ENCODE assay signal across 19 cellular contexts in genomic region chr11:107275632-107276031, GRCh38.
"Had no signal": no experiment of that assay in that cellular context is flagged by ENCODE, and none has a peak within 500 bp of the region (broad histone marks: within the 10 kb centered on the region; RNA-seq: fewer than 3 reads in every experiment).

No MANE protein-coding gene starts in this region.

- H3K4me1 ChIP-seq: gastroesophageal sphincter, heart left ventricle, left lung, pancreas, right lobe of liver, tibial artery had no signal

- H3K27me3 ChIP-seq: gastroesophageal sphincter, heart left ventricle, left lung, pancreas, right lobe of liver, tibial artery had no signal

- H3K4me3 ChIP-seq: gastroesophageal sphincter, heart left ventricle, left lung, pancreas, right lobe of liver, tibial artery had no signal

- H3K27ac ChIP-seq: gastroesophageal sphincter, heart left ventricle, left lung, pancreas, right lobe of liver, tibial artery had no signal

- H3K9me3 ChIP-seq: pancreas, right lobe of liver had no signal

- ATAC-seq: gastroesophageal sphincter; heart left ventricle; left lung; naive thymus-derived CD8-positive, alpha-beta T cell; pancreas; right lobe of liver; stimulated activated memory B cell treated with anti-CD40 and anti-IgM and Interleukin-4, amounts not matched to agents 10 μg/mL and 1 μg/mL and 100 μg/mL, for 72 hours; T-cell had no signal

- FAIRE-seq: pancreas, urothelium cell line had no signal

- DNase-seq: activated B cell treated with CpG ODN at 0.5 μM for 24 hours; activated CD4-positive, alpha-beta memory T cell treated with anti-CD3 and anti-CD28 coated beads for 36 hours; activated CD4-positive, alpha-beta T cell treated with anti-CD3 and anti-CD28 coated beads for 4 hours; activated naive CD4-positive, alpha-beta T cell treated with Interleukin-2 at 50 U/mL for 16 hours; activated naive CD8-positive, alpha-beta T cell treated with anti-CD3 and anti-CD28 coated beads, Interleukin-2, amount 10 ng/mL, durations not matched to agents 7 days and 5 days; activated T-cell treated with anti-CD3 and anti-CD28 coated beads, Interleukin-2, amount 50 U/mL, for 24 hours; amygdala; erythroblast; heart left ventricle; left lung; naive thymus-derived CD8-positive, alpha-beta T cell; pancreas; right lobe of liver; stimulated activated CD4-positive, alpha-beta T cell treated with anti-CD3 and anti-CD28 coated beads, Interleukin-4, amount 100 ng/mL, for 24 hours; T-cell; tibial artery had no signal

- H3K36me3 ChIP-seq: gastroesophageal sphincter, heart left ventricle, left lung, pancreas, right lobe of liver, tibial artery had no signal
